ENCODE assay signal across 1 cellular context in the genomic region with DNA sequence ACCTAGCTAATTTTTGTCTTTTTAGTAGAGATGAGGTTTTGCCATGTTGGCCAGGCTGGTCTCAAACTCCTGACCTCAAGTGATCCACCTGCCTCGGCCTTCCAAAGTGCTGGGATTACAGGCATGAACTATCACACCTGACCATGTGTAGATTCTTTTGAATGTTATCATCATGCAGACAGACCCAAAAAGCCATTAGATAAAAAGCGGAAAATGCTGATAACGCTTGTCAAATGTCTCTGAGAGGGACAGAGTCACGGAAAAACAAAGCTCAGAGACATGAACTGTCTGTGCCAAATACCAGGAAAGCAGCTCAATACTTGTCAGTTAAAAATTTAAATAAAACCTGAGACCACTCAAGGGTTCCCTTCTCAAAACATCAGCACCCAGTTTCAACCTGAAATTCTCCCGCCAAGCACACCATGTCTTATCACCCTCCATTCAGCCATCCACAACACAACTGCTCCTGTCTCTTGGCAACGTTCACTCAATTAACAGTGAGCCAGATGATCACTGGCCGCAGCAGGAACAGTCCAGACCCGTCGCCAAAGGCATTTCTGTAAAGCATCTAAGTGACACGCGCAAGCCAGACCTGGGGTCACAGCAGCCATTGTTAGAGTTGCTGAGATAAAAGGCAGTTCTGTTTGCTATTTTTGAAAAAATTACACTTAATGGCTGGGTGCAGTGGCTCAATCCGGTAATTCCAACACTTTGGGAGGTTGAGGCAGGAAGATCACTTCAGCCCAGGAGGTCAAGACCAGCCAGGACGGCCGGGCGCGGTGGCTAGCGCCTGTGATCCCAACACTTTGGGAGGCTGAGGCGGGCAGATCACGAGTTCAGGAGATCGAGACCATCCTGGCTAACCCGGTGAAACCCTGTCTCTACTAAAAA.
A peak's percentile ranks its signal among the peaks of the same experiment; 100 is the strongest.
TF ChIP-seq lines count a peak whose summit lies in the region.

No MANE protein-coding gene starts in this region.

TF ChIP-seq in K562, 482 proteins besides CTCF, POLR2A, EP300 and RAD21 (continued from another document and continues in another):
- TF ChIP-seq, protein P1, sequence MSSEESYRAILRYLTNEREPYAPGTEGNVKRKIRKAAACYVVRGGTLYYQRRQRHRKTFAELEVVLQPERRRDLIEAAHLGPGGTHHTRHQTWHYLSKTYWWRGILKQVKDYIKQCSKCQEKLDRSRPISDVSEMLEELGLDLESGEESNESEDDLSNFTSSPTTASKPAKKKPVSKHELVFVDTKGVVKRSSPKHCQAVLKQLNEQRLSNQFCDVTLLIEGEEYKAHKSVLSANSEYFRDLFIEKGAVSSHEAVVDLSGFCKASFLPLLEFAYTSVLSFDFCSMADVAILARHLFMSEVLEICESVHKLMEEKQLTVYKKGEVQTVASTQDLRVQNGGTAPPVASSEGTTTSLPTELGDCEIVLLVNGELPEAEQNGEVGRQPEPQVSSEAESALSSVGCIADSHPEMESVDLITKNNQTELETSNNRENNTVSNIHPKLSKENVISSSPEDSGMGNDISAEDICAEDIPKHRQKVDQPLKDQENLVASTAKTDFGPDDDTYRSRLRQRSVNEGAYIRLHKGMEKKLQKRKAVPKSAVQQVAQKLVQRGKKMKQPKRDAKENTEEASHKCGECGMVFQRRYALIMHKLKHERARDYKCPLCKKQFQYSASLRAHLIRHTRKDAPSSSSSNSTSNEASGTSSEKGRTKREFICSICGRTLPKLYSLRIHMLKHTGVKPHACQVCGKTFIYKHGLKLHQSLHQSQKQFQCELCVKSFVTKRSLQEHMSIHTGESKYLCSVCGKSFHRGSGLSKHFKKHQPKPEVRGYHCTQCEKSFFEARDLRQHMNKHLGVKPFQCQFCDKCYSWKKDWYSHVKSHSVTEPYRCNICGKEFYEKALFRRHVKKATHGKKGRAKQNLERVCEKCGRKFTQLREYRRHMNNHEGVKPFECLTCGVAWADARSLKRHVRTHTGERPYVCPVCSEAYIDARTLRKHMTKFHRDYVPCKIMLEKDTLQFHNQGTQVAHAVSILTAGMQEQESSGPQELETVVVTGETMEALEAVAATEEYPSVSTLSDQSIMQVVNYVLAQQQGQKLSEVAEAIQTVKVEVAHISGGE (CRISPR knock-in tag; IDR thresholded peaks at IDR 0.05) = 0 out of 6 replicates have a peak, but pooled peaks of 1 of the 3 experiments have one; percentile 28
- TF ChIP-seq MAFG (tag; conservative IDR thresholded peaks at IDR 0.05) (peak; percentile 48; the same call in 1 of the 2 replicates), ZNF124 (CRISPR knock-in tag; IDR thresholded peaks at IDR 0.05) (no peak), FOXJ3 (CRISPR knock-in tag; IDR thresholded peaks at IDR 0.05) (no peak), GTF2F1 (IDR thresholded peaks at IDR 0.05; ENCODE audit: low read depth, low read length) (no peak), EWSR1 (IDR thresholded peaks at IDR 0.05; ENCODE audit: borderline replicate concordance, low read depth, partially characterized antibody) (no peak), KLF16 (IDR thresholded peaks at IDR 0.05) (peak; percentile 15; the same call in 1 of the 2 replicates), ETS2 (tag; IDR thresholded peaks at IDR 0.05; ENCODE audit: borderline replicate concordance, poor library complexity, severe bottlenecking) (no peak), KDM5B (IDR thresholded peaks at IDR 0.05; ENCODE audit: insufficient replicate concordance, low read depth, low read length) (no peak), NRF1 (conservative IDR thresholded peaks at IDR 0.05 in 1 of 2, IDR thresholded peaks at IDR 0.05 in 1 of 2) (peak; percentile 21 to 25; a peak in 2 of 4 replicates), ZNF785 (CRISPR knock-in tag; IDR thresholded peaks at IDR 0.05) (no peak), RNF2 (IDR thresholded peaks at IDR 0.05) (no peak), KAT7 (CRISPR knock-in tag; IDR thresholded peaks at IDR 0.05; ENCODE audit: borderline replicate concordance) (no peak), PCBP1 (IDR thresholded peaks at IDR 0.05; ENCODE audit: low read depth, low read length, poor library complexity, severe bottlenecking) (no peak), OTX1 (CRISPR knock-in tag; IDR thresholded peaks at IDR 0.05) (no peak), HDAC3 (IDR thresholded peaks at IDR 0.05; ENCODE audit: borderline replicate concordance, partially characterized antibody) (peak; percentile 48), ARID2 (IDR thresholded peaks at IDR 0.05) (no peak), KAT2B (IDR thresholded peaks at IDR 0.05; ENCODE audit: low read depth, low read length) (no peak), FOS (IDR thresholded peaks at IDR 0.05; ENCODE audit: extremely low read depth, insufficient read length) (no peak), MEF2A (IDR thresholded peaks at IDR 0.05; ENCODE audit: control insufficient read depth, low read depth, low read length) (no peak), MCM3 (IDR thresholded peaks at IDR 0.05) (no peak), TEAD4 (IDR thresholded peaks at IDR 0.05; ENCODE audit: low read length) (peak; percentile 83), TEAD4 (CRISPR knock-in tag; IDR thresholded peaks at IDR 0.05; ENCODE audit: borderline replicate concordance) (no peak), CBX5 (IDR thresholded peaks at IDR 0.05; ENCODE audit: borderline replicate concordance, low read depth) (no peak), ETV5 (CRISPR knock-in tag; IDR thresholded peaks at IDR 0.05; ENCODE audit: low read depth) (no peak), ZNF197 (CRISPR knock-in tag; IDR thresholded peaks at IDR 0.05; ENCODE audit: low read depth) (no peak), POLR3G (IDR thresholded peaks at IDR 0.05; ENCODE audit: extremely low read depth, insufficient read length, insufficient replicate concordance) (no peak), RFX5 (IDR thresholded peaks at IDR 0.05; ENCODE audit: low read depth, low read length) (no peak), MAFF (IDR thresholded peaks at IDR 0.05; ENCODE audit: low read length) (no peak), PTTG1 (tag; IDR thresholded peaks at IDR 0.05; ENCODE audit: low read depth) (no peak), CBFA2T2 (conservative IDR thresholded peaks at IDR 0.05) (peak; percentile 73), ZNF224 (CRISPR knock-in tag; IDR thresholded peaks at IDR 0.05) (no peak), TAL1 (IDR thresholded peaks at IDR 0.05) (peak; percentile 90), GATAD2B (IDR thresholded peaks at IDR 0.05; ENCODE audit: borderline replicate concordance) (no peak), SMARCC2 (IDR thresholded peaks at IDR 0.05; ENCODE audit: low read depth) (0 out of 2 replicates have a peak, but pooled peaks have one; percentile 25), ZNF12 (CRISPR knock-in tag; IDR thresholded peaks at IDR 0.05) (no peak)
- TF ChIP-seq, protein P2, sequence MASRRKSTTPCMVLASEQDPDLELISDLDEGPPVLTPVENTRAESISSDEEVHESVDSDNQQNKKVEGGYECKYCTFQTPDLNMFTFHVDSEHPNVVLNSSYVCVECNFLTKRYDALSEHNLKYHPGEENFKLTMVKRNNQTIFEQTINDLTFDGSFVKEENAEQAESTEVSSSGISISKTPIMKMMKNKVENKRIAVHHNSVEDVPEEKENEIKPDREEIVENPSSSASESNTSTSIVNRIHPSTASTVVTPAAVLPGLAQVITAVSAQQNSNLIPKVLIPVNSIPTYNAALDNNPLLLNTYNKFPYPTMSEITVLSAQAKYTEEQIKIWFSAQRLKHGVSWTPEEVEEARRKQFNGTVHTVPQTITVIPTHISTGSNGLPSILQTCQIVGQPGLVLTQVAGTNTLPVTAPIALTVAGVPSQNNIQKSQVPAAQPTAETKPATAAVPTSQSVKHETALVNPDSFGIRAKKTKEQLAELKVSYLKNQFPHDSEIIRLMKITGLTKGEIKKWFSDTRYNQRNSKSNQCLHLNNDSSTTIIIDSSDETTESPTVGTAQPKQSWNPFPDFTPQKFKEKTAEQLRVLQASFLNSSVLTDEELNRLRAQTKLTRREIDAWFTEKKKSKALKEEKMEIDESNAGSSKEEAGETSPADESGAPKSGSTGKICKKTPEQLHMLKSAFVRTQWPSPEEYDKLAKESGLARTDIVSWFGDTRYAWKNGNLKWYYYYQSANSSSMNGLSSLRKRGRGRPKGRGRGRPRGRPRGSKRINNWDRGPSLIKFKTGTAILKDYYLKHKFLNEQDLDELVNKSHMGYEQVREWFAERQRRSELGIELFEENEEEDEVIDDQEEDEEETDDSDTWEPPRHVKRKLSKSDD (conservative IDR thresholded peaks at IDR 0.05; ENCODE audit: low read length) = no peak
- TF ChIP-seq, protein P3, sequence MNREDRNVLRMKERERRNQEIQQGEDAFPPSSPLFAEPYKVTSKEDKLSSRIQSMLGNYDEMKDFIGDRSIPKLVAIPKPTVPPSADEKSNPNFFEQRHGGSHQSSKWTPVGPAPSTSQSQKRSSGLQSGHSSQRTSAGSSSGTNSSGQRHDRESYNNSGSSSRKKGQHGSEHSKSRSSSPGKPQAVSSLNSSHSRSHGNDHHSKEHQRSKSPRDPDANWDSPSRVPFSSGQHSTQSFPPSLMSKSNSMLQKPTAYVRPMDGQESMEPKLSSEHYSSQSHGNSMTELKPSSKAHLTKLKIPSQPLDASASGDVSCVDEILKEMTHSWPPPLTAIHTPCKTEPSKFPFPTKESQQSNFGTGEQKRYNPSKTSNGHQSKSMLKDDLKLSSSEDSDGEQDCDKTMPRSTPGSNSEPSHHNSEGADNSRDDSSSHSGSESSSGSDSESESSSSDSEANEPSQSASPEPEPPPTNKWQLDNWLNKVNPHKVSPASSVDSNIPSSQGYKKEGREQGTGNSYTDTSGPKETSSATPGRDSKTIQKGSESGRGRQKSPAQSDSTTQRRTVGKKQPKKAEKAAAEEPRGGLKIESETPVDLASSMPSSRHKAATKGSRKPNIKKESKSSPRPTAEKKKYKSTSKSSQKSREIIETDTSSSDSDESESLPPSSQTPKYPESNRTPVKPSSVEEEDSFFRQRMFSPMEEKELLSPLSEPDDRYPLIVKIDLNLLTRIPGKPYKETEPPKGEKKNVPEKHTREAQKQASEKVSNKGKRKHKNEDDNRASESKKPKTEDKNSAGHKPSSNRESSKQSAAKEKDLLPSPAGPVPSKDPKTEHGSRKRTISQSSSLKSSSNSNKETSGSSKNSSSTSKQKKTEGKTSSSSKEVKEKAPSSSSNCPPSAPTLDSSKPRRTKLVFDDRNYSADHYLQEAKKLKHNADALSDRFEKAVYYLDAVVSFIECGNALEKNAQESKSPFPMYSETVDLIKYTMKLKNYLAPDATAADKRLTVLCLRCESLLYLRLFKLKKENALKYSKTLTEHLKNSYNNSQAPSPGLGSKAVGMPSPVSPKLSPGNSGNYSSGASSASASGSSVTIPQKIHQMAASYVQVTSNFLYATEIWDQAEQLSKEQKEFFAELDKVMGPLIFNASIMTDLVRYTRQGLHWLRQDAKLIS (CRISPR knock-in tag; IDR thresholded peaks at IDR 0.05) = no peak
- TF ChIP-seq, protein P4, sequence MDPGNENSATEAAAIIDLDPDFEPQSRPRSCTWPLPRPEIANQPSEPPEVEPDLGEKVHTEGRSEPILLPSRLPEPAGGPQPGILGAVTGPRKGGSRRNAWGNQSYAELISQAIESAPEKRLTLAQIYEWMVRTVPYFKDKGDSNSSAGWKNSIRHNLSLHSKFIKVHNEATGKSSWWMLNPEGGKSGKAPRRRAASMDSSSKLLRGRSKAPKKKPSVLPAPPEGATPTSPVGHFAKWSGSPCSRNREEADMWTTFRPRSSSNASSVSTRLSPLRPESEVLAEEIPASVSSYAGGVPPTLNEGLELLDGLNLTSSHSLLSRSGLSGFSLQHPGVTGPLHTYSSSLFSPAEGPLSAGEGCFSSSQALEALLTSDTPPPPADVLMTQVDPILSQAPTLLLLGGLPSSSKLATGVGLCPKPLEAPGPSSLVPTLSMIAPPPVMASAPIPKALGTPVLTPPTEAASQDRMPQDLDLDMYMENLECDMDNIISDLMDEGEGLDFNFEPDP (CRISPR knock-in tag; IDR thresholded peaks at IDR 0.05) = no peak
- TF ChIP-seq, protein P5, sequence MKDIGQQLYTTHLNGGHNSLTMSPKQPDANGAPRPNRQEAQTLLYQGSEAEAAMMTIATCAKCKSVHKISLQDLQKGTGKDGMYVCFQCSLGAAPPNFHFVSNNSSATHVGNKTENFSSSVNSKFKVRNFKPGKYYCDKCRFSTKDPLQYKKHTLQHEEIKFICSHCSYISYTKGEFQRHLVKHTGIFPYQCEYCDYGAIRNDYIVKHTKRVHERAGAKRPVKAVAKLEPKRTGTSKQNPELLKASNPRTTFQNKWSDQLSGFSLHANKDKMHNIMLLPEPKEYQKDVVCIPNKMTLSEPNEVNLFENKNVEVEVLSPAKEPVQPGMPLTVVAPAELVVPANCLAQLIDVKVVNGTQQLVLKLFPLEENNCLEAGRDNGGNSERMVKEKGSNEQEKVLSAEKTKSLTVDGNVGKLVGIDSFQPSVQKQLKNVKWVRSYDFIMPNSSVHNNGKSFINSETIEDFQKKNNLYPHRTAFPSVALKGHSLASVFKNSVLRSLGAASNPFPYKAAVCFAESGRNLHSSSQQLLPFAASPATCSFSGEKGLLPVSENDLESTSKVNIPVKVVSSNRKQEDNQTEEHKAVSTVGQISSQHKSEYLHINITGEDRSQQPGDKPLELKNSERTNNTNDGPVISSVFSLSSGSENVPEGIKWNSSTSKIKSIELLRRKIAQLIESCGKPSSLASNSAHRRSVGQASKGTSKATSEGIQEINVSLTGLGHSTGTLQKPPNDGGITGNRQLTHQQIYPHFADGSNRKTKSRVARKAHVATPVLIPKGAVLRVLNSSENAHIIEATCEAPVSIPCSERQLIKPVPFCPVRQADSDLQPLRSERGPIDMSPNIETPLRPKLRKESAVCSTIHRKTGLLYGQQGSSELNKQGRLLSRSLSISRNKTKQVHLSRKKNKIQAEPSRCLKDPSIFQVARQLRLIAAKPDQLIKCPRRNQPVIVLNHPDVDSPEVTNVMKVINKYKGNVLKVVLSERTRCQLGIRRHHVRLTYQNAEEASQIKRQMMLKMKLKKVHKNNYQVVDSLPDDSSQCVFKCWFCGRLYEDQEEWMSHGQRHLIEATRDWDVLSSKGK (CRISPR knock-in tag; IDR thresholded peaks at IDR 0.05) = no peak
- TF ChIP-seq, protein P6, sequence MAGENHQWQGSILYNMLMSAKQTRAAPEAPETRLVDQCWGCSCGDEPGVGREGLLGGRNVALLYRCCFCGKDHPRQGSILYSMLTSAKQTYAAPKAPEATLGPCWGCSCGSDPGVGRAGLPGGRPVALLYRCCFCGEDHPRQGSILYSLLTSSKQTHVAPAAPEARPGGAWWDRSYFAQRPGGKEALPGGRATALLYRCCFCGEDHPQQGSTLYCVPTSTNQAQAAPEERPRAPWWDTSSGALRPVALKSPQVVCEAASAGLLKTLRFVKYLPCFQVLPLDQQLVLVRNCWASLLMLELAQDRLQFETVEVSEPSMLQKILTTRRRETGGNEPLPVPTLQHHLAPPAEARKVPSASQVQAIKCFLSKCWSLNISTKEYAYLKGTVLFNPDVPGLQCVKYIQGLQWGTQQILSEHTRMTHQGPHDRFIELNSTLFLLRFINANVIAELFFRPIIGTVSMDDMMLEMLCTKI (IDR thresholded peaks at IDR 0.05; ENCODE audit: partially characterized antibody) = no peak
- TF ChIP-seq, protein P7, sequence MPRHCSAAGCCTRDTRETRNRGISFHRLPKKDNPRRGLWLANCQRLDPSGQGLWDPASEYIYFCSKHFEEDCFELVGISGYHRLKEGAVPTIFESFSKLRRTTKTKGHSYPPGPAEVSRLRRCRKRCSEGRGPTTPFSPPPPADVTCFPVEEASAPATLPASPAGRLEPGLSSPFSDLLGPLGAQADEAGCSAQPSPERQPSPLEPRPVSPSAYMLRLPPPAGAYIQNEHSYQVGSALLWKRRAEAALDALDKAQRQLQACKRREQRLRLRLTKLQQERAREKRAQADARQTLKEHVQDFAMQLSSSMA (CRISPR knock-in tag; IDR thresholded peaks at IDR 0.05) = no peak
- TF ChIP-seq, protein P8, sequence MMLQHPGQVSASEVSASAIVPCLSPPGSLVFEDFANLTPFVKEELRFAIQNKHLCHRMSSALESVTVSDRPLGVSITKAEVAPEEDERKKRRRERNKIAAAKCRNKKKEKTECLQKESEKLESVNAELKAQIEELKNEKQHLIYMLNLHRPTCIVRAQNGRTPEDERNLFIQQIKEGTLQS (IDR thresholded peaks at IDR 0.05) = no peak
- TF ChIP-seq, protein P8 (CRISPR knock-in tag; conservative IDR thresholded peaks at IDR 0.05) = no peak
